8 cellular contexts compared by ENCODE assay signal in the genomic region with DNA sequence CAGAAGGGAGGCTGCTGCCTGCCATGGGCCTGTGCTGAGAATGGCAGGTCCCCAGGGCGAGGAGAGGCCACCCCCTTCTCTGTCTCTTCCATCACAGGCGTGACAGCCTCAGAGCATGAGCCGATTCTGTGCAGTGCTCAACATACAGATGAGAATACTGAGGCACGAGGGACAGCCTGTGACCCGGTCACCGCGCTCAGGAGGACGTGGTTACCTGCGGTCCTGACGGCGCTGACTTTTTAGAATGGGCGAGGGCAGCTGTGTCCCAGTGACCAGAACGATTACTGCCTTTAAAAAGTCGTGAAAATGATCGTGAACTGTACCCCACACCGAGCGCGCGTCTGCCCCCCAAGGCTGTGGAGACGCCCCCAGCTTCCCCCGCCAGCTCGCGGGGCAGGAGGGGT. TPM values are rescaled to one million over a fixed set of nuclear protein-coding genes. Genes with fewer than 3 reads are reported as not detected.
A peak's percentile ranks its signal among the peaks of the same experiment; 100 is the strongest.
DNase-seq lines count a peak whose midpoint lies in the region; ATAC-seq, FAIRE-seq and TF ChIP-seq lines count a peak whose summit lies in the region.
"Not testable (repeated sequence)": the region's sequence is repeated elsewhere in the genome, so short reads cannot be mapped to it uniquely, and the experiment has no call there.

No MANE protein-coding gene starts in this region.

- H3K27me3 ChIP-seq in MM.1S (replicated peaks; ENCODE audit: insufficient read depth, low read length); keratinocyte (ENCODE audit: control insufficient read depth, extremely low read depth, insufficient read depth, low read length); pancreas: not testable (repeated sequence)

- peaks cover 22% of the 10 kb centered on the region for H3K4me1 Mint-ChIP-seq in T-helper 1 cell treated with Interleukin-12 subunit alpha and Interleukin-12 subunit beta and Interleukin-4 antibody, amounts not matched to agents 30 μg/mL and 1 μg/mL, for 36 hours (ENCODE audit: low read depth)
- H3K4me1 Mint-ChIP-seq in activated T-helper 2 cell treated with anti-CD3 and anti-CD28 coated beads, Interferon-gamma antibody, Interleukin-2, Interleukin-4, amounts not matched to agents 10 μg/mL and 5 μg/mL and 100 μg/mL, durations not matched to agents 14 hours and 24 hours and 36 hours (ENCODE audit: low read depth): peaks cover 20% of the 10 kb centered on the region
- peaks cover 36% of the 10 kb centered on the region for H3K4me1 Mint-ChIP-seq in stimulated activated naive CD8-positive, alpha-beta T cell treated with anti-CD3 and anti-CD28 coated beads, Interleukin-15, amount 100 ng/mL, for 72 hours

- not testable (repeated sequence) for H3K27me3 Mint-ChIP-seq in T-helper 1 cell treated with Interleukin-12 subunit alpha and Interleukin-12 subunit beta and Interleukin-4 antibody, amounts not matched to agents 30 μg/mL and 1 μg/mL, for 36 hours (ENCODE audit: low read depth); activated T-helper 2 cell treated with anti-CD3 and anti-CD28 coated beads, Interferon-gamma antibody, Interleukin-2, Interleukin-4, amounts not matched to agents 10 μg/mL and 5 μg/mL and 100 μg/mL, durations not matched to agents 14 hours and 24 hours and 36 hours (ENCODE audit: low read depth); stimulated activated naive CD8-positive, alpha-beta T cell treated with anti-CD3 and anti-CD28 coated beads, Interleukin-15, amount 100 ng/mL, for 72 hours

- not testable (repeated sequence) for H3K9me3 Mint-ChIP-seq in T-helper 1 cell treated with Interleukin-12 subunit alpha and Interleukin-12 subunit beta and Interleukin-4 antibody, amounts not matched to agents 30 μg/mL and 1 μg/mL, for 36 hours; activated T-helper 2 cell treated with anti-CD3 and anti-CD28 coated beads, Interferon-gamma antibody, Interleukin-2, Interleukin-4, amounts not matched to agents 10 μg/mL and 5 μg/mL and 100 μg/mL, durations not matched to agents 14 hours and 24 hours and 36 hours; stimulated activated naive CD8-positive, alpha-beta T cell treated with anti-CD3 and anti-CD28 coated beads, Interleukin-15, amount 100 ng/mL, for 72 hours

- intact Hi-C loops in activated T-helper 2 cell treated with anti-CD3 and anti-CD28 coated beads, Interferon-gamma antibody, Interleukin-2, Interleukin-4, amounts not matched to agents 10 μg/mL and 5 μg/mL and 100 μg/mL, durations not matched to agents 14 hours and 24 hours and 36 hours (cut with micrococcal nuclease): loop anchor here (10.0 kb wide), 1 partner anchor 252 kb away; a partner anchor contains a TSS
- intact Hi-C loops in pancreas (cut with DNase I): not testable (repeated sequence)

- not testable (repeated sequence) for H3K79me2 ChIP-seq in MM.1S (ENCODE audit: low read length); keratinocyte (ENCODE audit: control insufficient read depth, insufficient read depth, low read length)

- peaks cover 19% of the 10 kb centered on the region for H3K4me1 ChIP-seq in MM.1S (ENCODE audit: low read length)
- H3K4me1 ChIP-seq in keratinocyte (ENCODE audit: control insufficient read depth, extremely low read depth, insufficient read depth, low read length); pancreas: not testable (repeated sequence)

- not testable (repeated sequence) for H3K9me1 ChIP-seq in keratinocyte (ENCODE audit: control insufficient read depth, extremely low read depth, insufficient read depth, low read length)

- peak overlapping the region; percentile 63; the same call in 1 of the 2 replicates for H2AFZ ChIP-seq in MM.1S (ENCODE audit: low read length)
- peak overlapping the region; percentile 63 for H2AFZ ChIP-seq in keratinocyte (ENCODE audit: control insufficient read depth, low read length)

- H3K9me2 ChIP-seq in MM.1S (replicated peaks; ENCODE audit: insufficient read depth, low read length): not testable (repeated sequence)

- H3K4me2 ChIP-seq in MM.1S (ENCODE audit: low read depth, low read length): peak overlapping the region; percentile 74; the same call in 1 of the 2 replicates
- peak overlapping the region; percentile 68 for H3K4me2 ChIP-seq in keratinocyte (ENCODE audit: control insufficient read depth, extremely low read depth, insufficient read depth, low read depth, low read length)

- peak overlapping the region; percentile 65 for H3K27ac Mint-ChIP-seq in T-helper 1 cell treated with Interleukin-12 subunit alpha and Interleukin-12 subunit beta and Interleukin-4 antibody, amounts not matched to agents 30 μg/mL and 1 μg/mL, for 36 hours
- peak overlapping the region; percentile 85 for H3K27ac Mint-ChIP-seq in activated T-helper 2 cell treated with anti-CD3 and anti-CD28 coated beads, Interferon-gamma antibody, Interleukin-2, Interleukin-4, amounts not matched to agents 10 μg/mL and 5 μg/mL and 100 μg/mL, durations not matched to agents 14 hours and 24 hours and 36 hours
- H3K27ac Mint-ChIP-seq in stimulated activated naive CD8-positive, alpha-beta T cell treated with anti-CD3 and anti-CD28 coated beads, Interleukin-15, amount 100 ng/mL, for 72 hours: peak overlapping the region; percentile 90 to 94

- not testable (repeated sequence) for H4K20me1 ChIP-seq in MM.1S (ENCODE audit: insufficient read depth, low read length); keratinocyte (ENCODE audit: control insufficient read depth, extremely low read depth, insufficient read depth, low read length)

- peak overlapping the region; percentile 91 for H3K4me3 Mint-ChIP-seq in T-helper 1 cell treated with Interleukin-12 subunit alpha and Interleukin-12 subunit beta and Interleukin-4 antibody, amounts not matched to agents 30 μg/mL and 1 μg/mL, for 36 hours
- H3K4me3 Mint-ChIP-seq in activated T-helper 2 cell treated with anti-CD3 and anti-CD28 coated beads, Interferon-gamma antibody, Interleukin-2, Interleukin-4, amounts not matched to agents 10 μg/mL and 5 μg/mL and 100 μg/mL, durations not matched to agents 14 hours and 24 hours and 36 hours (ENCODE audit: low read depth): peak overlapping the region; percentile 90
- H3K4me3 Mint-ChIP-seq in stimulated activated naive CD8-positive, alpha-beta T cell treated with anti-CD3 and anti-CD28 coated beads, Interleukin-15, amount 100 ng/mL, for 72 hours: peak overlapping the region; percentile 88 to 96

- DNase-seq in D341Med (ENCODE audit: low spot score) (peak; percentile 38), MM.1S (peak; percentile 40), ecto neural progenitor cell (ENCODE audit: low spot score) (peak; percentile 68), pancreas (peak in 2 of 6 donors; percentile 40 to 58)
- peak; percentile 30 for DNase-seq in activated T-helper 2 cell treated with anti-CD3 and anti-CD28 coated beads, Interferon-gamma antibody, Interleukin-2, Interleukin-4, amounts not matched to agents 10 μg/mL and 5 μg/mL and 100 μg/mL, durations not matched to agents 14 hours and 24 hours and 36 hours (ENCODE audit: low spot score)
- DNase-seq in keratinocyte (ENCODE audit: low read depth, low spot score): not testable (repeated sequence)
- DNase-seq in stimulated activated naive CD8-positive, alpha-beta T cell treated with anti-CD3 and anti-CD28 coated beads, Interleukin-15, amount 100 ng/mL, for 72 hours: peak; percentile 46 to 50

- peaks cover 23% of the 10 kb centered on the region for H3F3A ChIP-seq in MM.1S (ENCODE audit: insufficient read depth, low read length)

- 1% methylated on average over 22 to 23 of the region's 23 CpGs for WGBS in pancreas, 2 donors

- H3K9me3 ChIP-seq in MM.1S (replicated peaks; ENCODE audit: insufficient read depth, low read length); keratinocyte (ENCODE audit: control insufficient read depth, low read depth, low read length); pancreas: not testable (repeated sequence)

- H3K27ac ChIP-seq in MM.1S (ENCODE audit: low read length) (peak overlapping the region; percentile 84), keratinocyte (ENCODE audit: control insufficient read depth, insufficient read depth, low read length) (peak overlapping the region; percentile 40), pancreas (peak overlapping the region; percentile 28 to 67 (median 60))

- not testable (repeated sequence) for H3K36me3 ChIP-seq in MM.1S (replicated peaks; ENCODE audit: insufficient read depth, low read length); keratinocyte (ENCODE audit: control insufficient read depth in 2 of 2, extremely low read depth in 1 of 2, insufficient read depth in 2 of 2, low read length in 2 of 2); pancreas

- not testable (repeated sequence) for TF ChIP-seq CTCF in MM.1S (IDR thresholded peaks at IDR 0.05; ENCODE audit: low read length); keratinocyte (optimal IDR thresholded peaks at IDR 0.05 in 1 of 3, IDR thresholded peaks at IDR 0.05 in 1 of 3, conservative IDR thresholded peaks at IDR 0.05 in 1 of 3; ENCODE audit: extremely low read depth in 1 of 3, insufficient read depth in 2 of 3, low read length in 3 of 3); pancreas (IDR thresholded peaks at IDR 0.05)

- H3K4me3 ChIP-seq in MM.1S (ENCODE audit: low read length) (peak overlapping the region; percentile 76), keratinocyte (ENCODE audit: control insufficient read depth in 2 of 3, extremely low read depth in 1 of 3, insufficient read depth in 2 of 3, low read depth in 1 of 3, low read length in 3 of 3) (peak overlapping the region; percentile 65 to 75 (median 71)), pancreas (peak overlapping the region; percentile 66 to 90 (median 75))

- dilution Hi-C loops in keratinocyte (cut with MboI; ENCODE audit: extremely low pct_ligation_motif_present, low sequenced_read_pairs): not testable (repeated sequence)

- peak overlapping the region; percentile 86 for H3K9ac ChIP-seq in MM.1S (ENCODE audit: low read length)
- peak overlapping the region; percentile 82 for H3K9ac ChIP-seq in keratinocyte (ENCODE audit: control insufficient read depth, extremely low read depth, insufficient read depth, low read length)

- not testable (repeated sequence) for ATAC-seq in pancreas; stimulated activated naive CD8-positive, alpha-beta T cell treated with anti-CD3 and anti-CD28 coated beads, Interleukin-15, amount 100 ng/mL, for 72 hours

- not testable (repeated sequence) for H3K36me3 Mint-ChIP-seq in T-helper 1 cell treated with Interleukin-12 subunit alpha and Interleukin-12 subunit beta and Interleukin-4 antibody, amounts not matched to agents 30 μg/mL and 1 μg/mL, for 36 hours (ENCODE audit: low read depth); activated T-helper 2 cell treated with anti-CD3 and anti-CD28 coated beads, Interferon-gamma antibody, Interleukin-2, Interleukin-4, amounts not matched to agents 10 μg/mL and 5 μg/mL and 100 μg/mL, durations not matched to agents 14 hours and 24 hours and 36 hours (ENCODE audit: low read depth)

- FAIRE-seq in keratinocyte (lab: Jason Lieb, UNC); pancreas (lab: Jason Lieb, UNC): not testable (repeated sequence)

RNA-seq across cellular contexts. Expression of a gene that starts 0.5 kb away (rescaled TPM):
- total RNA-seq in activated T-helper 2 cell treated with anti-CD3 and anti-CD28 coated beads, Interferon-gamma antibody, Interleukin-2, Interleukin-4, amounts not matched to agents 10 μg/mL and 5 μg/mL and 100 μg/mL, durations not matched to agents 14 hours and 24 hours and 36 hours: 21.7 and 23.9 TPM in 2 replicates
- 7.6 to 10.2 TPM (median 8.1 TPM) in 3 replicates for polyA plus RNA-seq in keratinocyte
- 23.1 TPM for polyA plus RNA-seq in keratinocyte (2011; ENCODE audit: low read depth)
- 7.1 and 8.8 TPM in 2 replicates for polyA plus RNA-seq in keratinocyte (2011; cell fraction: cytosol; rRNA removed)
- 5.1 and 6.7 TPM in 2 replicates for polyA plus RNA-seq in keratinocyte (2011; cell fraction: nucleus; rRNA removed)
- polyA plus RNA-seq in keratinocyte (2012; ENCODE audit: low replicate concordance): 8.3 and 13.9 TPM in 2 replicates
- polyA minus RNA-seq in keratinocyte: 6.0 to 16.1 TPM (median 9.6 TPM) in 3 replicates
- polyA minus RNA-seq in keratinocyte (2011; cell fraction: cytosol; rRNA and poly(A)+ RNA removed): 4.4 TPM
- 2.1 and 4.1 TPM in 2 replicates for polyA minus RNA-seq in keratinocyte (2011; cell fraction: nucleus; rRNA and poly(A)+ RNA removed)
- 1 to 10 TPM; 2.5 to 8.2 (median 4.9) TPM for total RNA-seq in pancreas
- polyA plus RNA-seq in pancreas: 1 to 10 TPM; 4.2 to 4.3 TPM

RNA-seq across cellular contexts. Expression of a gene that starts 25.4 kb away (rescaled TPM):
- total RNA-seq in activated T-helper 2 cell treated with anti-CD3 and anti-CD28 coated beads, Interferon-gamma antibody, Interleukin-2, Interleukin-4, amounts not matched to agents 10 μg/mL and 5 μg/mL and 100 μg/mL, durations not matched to agents 14 hours and 24 hours and 36 hours: 29.4 and 35.0 TPM in 2 replicates
- polyA plus RNA-seq in keratinocyte (25.8 to 30.1 TPM (median 26.6 TPM) in 3 replicates), pancreas (10 to 100 TPM; 14.1 to 15.3 TPM)
- 5.8 TPM for polyA plus RNA-seq in keratinocyte (2011; ENCODE audit: low read depth)
- polyA plus RNA-seq in keratinocyte (2011; cell fraction: cytosol; rRNA removed): 13.5 TPM in 2 replicates
- 44.7 and 47.8 TPM in 2 replicates for polyA plus RNA-seq in keratinocyte (2011; cell fraction: nucleus; rRNA removed)
- polyA plus RNA-seq in keratinocyte (2012; ENCODE audit: low replicate concordance): 8.7 and 22.3 TPM in 2 replicates
- 39.3 to 53.4 TPM (median 44.2 TPM) in 3 replicates for polyA minus RNA-seq in keratinocyte
- 19.6 TPM for polyA minus RNA-seq in keratinocyte (2011; cell fraction: cytosol; rRNA and poly(A)+ RNA removed)
- polyA minus RNA-seq in keratinocyte (2011; cell fraction: nucleus; rRNA and poly(A)+ RNA removed): 33.3 and 47.7 TPM in 2 replicates
- total RNA-seq in pancreas: 10 to 100 TPM; 13.0 to 23.3 (median 16.9) TPM

RNA-seq across cellular contexts. Expression of a gene that starts 31.3 kb away (rescaled TPM):
- total RNA-seq in activated T-helper 2 cell treated with anti-CD3 and anti-CD28 coated beads, Interferon-gamma antibody, Interleukin-2, Interleukin-4, amounts not matched to agents 10 μg/mL and 5 μg/mL and 100 μg/mL, durations not matched to agents 14 hours and 24 hours and 36 hours: not detected in 2 replicates
- not detected in 3 replicates for polyA plus RNA-seq in keratinocyte
- polyA plus RNA-seq in keratinocyte (2011; ENCODE audit: low read depth): not detected
- polyA plus RNA-seq in keratinocyte (2011; cell fraction: cytosol; rRNA removed): not detected in 2 replicates
- polyA plus RNA-seq in keratinocyte (2011; cell fraction: nucleus; rRNA removed): not detected in 2 replicates
- not detected in 2 replicates for polyA plus RNA-seq in keratinocyte (2012; ENCODE audit: low replicate concordance)
- not detected in 3 replicates for polyA minus RNA-seq in keratinocyte
- not detected for polyA minus RNA-seq in keratinocyte (2011; cell fraction: cytosol; rRNA and poly(A)+ RNA removed)
- polyA minus RNA-seq in keratinocyte (2011; cell fraction: nucleus; rRNA and poly(A)+ RNA removed): not detected in 2 replicates
- 1 to 10 TPM in 5 of 6 donors, not detected in 1; 1.1 to 9.1 (median 5.2) TPM for total RNA-seq in pancreas
- polyA plus RNA-seq in pancreas: 1 to 10 TPM; 1.6 to 1.7 TPM
